In genomic region chr11:46836431-46836830, GRCh38 we compare ENCODE assay signal across 8 cellular contexts.
"Had no signal": no experiment of that assay in that cellular context is flagged by ENCODE, and none has a peak within 500 bp of the region (broad histone marks: within the 10 kb centered on the region; RNA-seq: fewer than 3 reads in every experiment).

No MANE protein-coding gene starts in this region.

- H3K36me3 ChIP-seq: HAP-1 had no signal

- H3K9ac ChIP-seq: GM23248 had no signal

- ATAC-seq: HCT116 had no signal

- H3K9me3 ChIP-seq: HAP-1 had no signal

- DNase-seq: GM23248, GOT3, H7, HFFc6 had no signal

- H2AFZ ChIP-seq: GM23248 had no signal

- H3K4me3 ChIP-seq: GM23248, HAP-1 had no signal

- H3K27me3 Mint-ChIP-seq: IgD-negative memory B cell had no signal

- FAIRE-seq: HTR-8/SVneo had no signal

- H3K4me3 Mint-ChIP-seq: HFFc6, IgD-negative memory B cell had no signal

- H3K9me3 Mint-ChIP-seq: HFFc6, IgD-negative memory B cell had no signal

- H3K27ac ChIP-seq: GM23248 had no signal

- H3K27ac Mint-ChIP-seq: HFFc6, IgD-negative memory B cell had no signal
